8 cellular contexts compared by ENCODE assay signal in genomic region chr1:67213164-67213563, GRCh38. TPM values are rescaled to one million over a fixed set of nuclear protein-coding genes. Genes with fewer than 3 reads are reported as not detected.
A peak's percentile ranks its signal among the peaks of the same experiment; 100 is the strongest.
DNase-seq lines count a peak whose midpoint lies in the region; ATAC-seq and TF ChIP-seq lines count a peak whose summit lies in the region.

No MANE protein-coding gene starts in this region.

- TF ChIP-seq RAD21 in SK-N-SH (IDR thresholded peaks at IDR 0.05; ENCODE audit: low read length), result peak; percentile 37

- 56% methylated on average over 3 of the region's 3 CpGs for WGBS in SK-N-SH (ENCODE audit: low lambda C conversion rate)

- POLR2A ChIA-PET in SK-N-SH (lab: Yijun Ruan, JAX), result no interaction called here

- no peak overlapping the region for H3K4me2 ChIP-seq in SK-N-SH

- CTCF ChIA-PET in SK-N-SH (lab: Yijun Ruan, JAX), result interaction anchor here (0.6 to 9.4 kb wide), 32 partner anchors 8 to 1350 kb away, joined by 3 to 85 read pairs (median 4); no protein-coding TSS in a partner anchor

- DNase-seq in AML-193 (lab: John Stamatoyannopoulos, UW) (peak; percentile 16 to 20), GM13977 (ENCODE audit: low spot score) (no peak), SK-N-SH (peak; percentile 28), iPS DF 19.7 (ENCODE audit: low read depth, low spot score) (peak; percentile 23), DMS153 (lab: John Stamatoyannopoulos, UW) (no peak)

- H3K4me1 ChIP-seq in SK-N-SH (ENCODE audit: control insufficient read depth in 1 of 2, insufficient read depth in 2 of 2, low read depth in 1 of 2, low read length in 1 of 2), result no peaks in the 10 kb centered on the region; a peak in 2 of 4 replicates

- peaks cover 3% of the 10 kb centered on the region for H3F3A ChIP-seq in SK-N-SH (replicated peaks; ENCODE audit: insufficient read depth)

- H3K36me3 ChIP-seq in SK-N-SH (replicated peaks in 1 of 2; ENCODE audit: control insufficient read depth in 1 of 2, insufficient read depth in 2 of 2, low read length in 1 of 2), result no peaks in the 10 kb centered on the region

- H3K79me2 ChIP-seq in SK-N-SH (ENCODE audit: insufficient read depth), result no peaks in the 10 kb centered on the region

- no peaks in the 10 kb centered on the region for H3K9me3 ChIP-seq in SK-N-SH

- H4K20me1 ChIP-seq in SK-N-SH (ENCODE audit: insufficient read depth), result no peaks in the 10 kb centered on the region

- no peak overlapping the region for H2AFZ ChIP-seq in SK-N-SH (ENCODE audit: low read depth)

- ATAC-seq in GM18511 (IDR thresholded peaks at IDR 0.05; ENCODE audit: unreplicated experiment), result no peak
- ATAC-seq in GM18505 (IDR thresholded peaks at IDR 0.05; ENCODE audit: unreplicated experiment), result no peak
- no peak for ATAC-seq in GM18858 (IDR thresholded peaks at IDR 0.05; ENCODE audit: unreplicated experiment)

- TF ChIP-seq POLR2A in GM18505 (IDR thresholded peaks at IDR 0.05; ENCODE audit: borderline replicate concordance, extremely low read depth, insufficient read depth, insufficient read length), result no peak

- TF ChIP-seq CTCF in GM13977 (IDR thresholded peaks at IDR 0.05; ENCODE audit: extremely low read depth, insufficient read depth, missing control alignments) (peak; percentile 44), SK-N-SH (IDR thresholded peaks at IDR 0.05) (peak; percentile 65)

- H3K27ac ChIP-seq in SK-N-SH (ENCODE audit: low read depth in 2 of 2, low read length in 1 of 2), result no peak overlapping the region

- TF ChIP-seq EP300 in SK-N-SH (IDR thresholded peaks at IDR 0.05; ENCODE audit: borderline replicate concordance in 1 of 2, low read depth in 1 of 2, low read length in 1 of 2), result no peak

- no peaks in the 10 kb centered on the region for H3K9me2 ChIP-seq in SK-N-SH

- no peaks in the 10 kb centered on the region for H3K27me3 ChIP-seq in SK-N-SH (ENCODE audit: insufficient read depth)

- no peak overlapping the region for H3K9ac ChIP-seq in SK-N-SH

- H3K4me3 ChIP-seq in SK-N-SH (ENCODE audit: low read depth in 2 of 2, low read length in 1 of 2), result no peak overlapping the region

- in situ Hi-C loops in GM13977 (cut with MboI; ENCODE audit: low pct_unique_long_range_greater_than_20kb, low sequenced_read_pairs, unreplicated experiment), result no loop called here

TF ChIP-seq in SK-N-SH, 30 proteins besides CTCF, POLR2A, EP300 and RAD21:
- no peak for TF ChIP-seq TAF1 (IDR thresholded peaks at IDR 0.05; ENCODE audit: borderline replicate concordance, low read depth, low read length)
- no peak for TF ChIP-seq GATA2 (CRISPR knock-in tag; IDR thresholded peaks at IDR 0.05)
- TF ChIP-seq USF2 (IDR thresholded peaks at IDR 0.05; ENCODE audit: borderline replicate concordance, low read depth, low read length), result no peak
- no peak for TF ChIP-seq MXI1 (IDR thresholded peaks at IDR 0.05; ENCODE audit: low read depth, low read length)

RNA-seq across cellular contexts. Expression of gene IL23R, which starts 46.9 kb away (rescaled TPM):
- not detected in 2 replicates for polyA plus RNA-seq in SK-N-SH (2012; rRNA removed)
- not detected in 2 replicates for polyA plus RNA-seq in SK-N-SH (2012; cell fraction: cytosol; rRNA removed)
- polyA plus RNA-seq in SK-N-SH (2012; cell fraction: nucleus; rRNA removed), result not detected in 2 replicates

Comparison
In these comparisons a context has a peak if more than half of its experiments do, and no peak if none do; other contexts are left out.
1. DNase-seq: peak in AML-193 (2 of 2), SK-N-SH (single experiment) and iPS DF 19.7 (single experiment); none in GM13977 (single experiment) and DMS153 (single experiment).